In genomic region chr9:78035369-78035993, GRCh38 we compare ENCODE assay signal across 7 cellular contexts. TPM values are rescaled to one million over a fixed set of nuclear protein-coding genes. Genes with fewer than 3 reads are reported as not detected.
DNase-seq lines count a peak whose midpoint lies in the region; ATAC-seq and TF ChIP-seq lines count a peak whose summit lies in the region.

No MANE protein-coding gene starts in this region.

- ATAC-seq in PC-3, result peak; percentile 7; the same call in 1 of the 2 replicates
- ATAC-seq in gastroesophageal sphincter, result no peak
- no peak for ATAC-seq in omental fat pad (ENCODE audit: low FRiP score)
- ATAC-seq in HG02763 (IDR thresholded peaks at IDR 0.05; ENCODE audit: unreplicated experiment), result no peak

- H3K79me2 ChIP-seq in PC-3 (ENCODE audit: low read length), result peaks cover 5% of the 10 kb centered on the region

- peak overlapping the region; percentile 67 for H2AFZ ChIP-seq in PC-3 (ENCODE audit: low read length)

- no peaks in the 10 kb centered on the region for H3K9me2 ChIP-seq in PC-3 (replicated peaks; ENCODE audit: low read length)

- WGBS in gastroesophageal sphincter (ENCODE audit: low coverage in 1 of 2), 2 donors, result 18 to 19% methylated on average over 8 to 10 of the region's 10 CpGs

- H3K9me3 ChIP-seq in PC-3 (ENCODE audit: low read length) (no peaks in the 10 kb centered on the region), gastroesophageal sphincter (no peaks in the 10 kb centered on the region)

- H3K9ac ChIP-seq in PC-3 (ENCODE audit: low read length), result no peak overlapping the region

- no peaks in the 10 kb centered on the region for H4K20me1 ChIP-seq in PC-3 (ENCODE audit: low read length)

- TF ChIP-seq POLR2A in gastroesophageal sphincter (IDR thresholded peaks at IDR 0.05), result no peak

- H3K9me3 Mint-ChIP-seq in activated naive CD4-positive, alpha-beta T cell treated with anti-CD3 and anti-CD28 coated beads for 36 hours, result no peaks in the 10 kb centered on the region

- intact Hi-C loops in PC-3 (cut with micrococcal nuclease), result loop anchor here (2.0 to 10.0 kb wide), 2 partner anchors 85 to 179 kb away; no protein-coding TSS in a partner anchor
- intact Hi-C loops in activated naive CD4-positive, alpha-beta T cell treated with anti-CD3 and anti-CD28 coated beads for 36 hours (cut with micrococcal nuclease), result loop anchor here (1.0 to 5.0 kb wide), 12 partner anchors 35 to 602 kb away; partner anchors contain the start of gene GNA14

- H3K4me3 Mint-ChIP-seq in activated naive CD4-positive, alpha-beta T cell treated with anti-CD3 and anti-CD28 coated beads for 36 hours, result peak overlapping the region; percentile 34

- peak overlapping the region; percentile 73 for H3K4me2 ChIP-seq in PC-3 (ENCODE audit: low read length)

- peaks cover 9% of the 10 kb centered on the region; the same call in 1 of the 2 replicates for H3K4me1 ChIP-seq in PC-3 (ENCODE audit: insufficient read depth, low read length)
- H3K4me1 ChIP-seq in gastroesophageal sphincter, result peaks cover 0 to 27% (median 3%) of the 10 kb centered on the region in 3 donors

- CTCF ChIA-PET in GM10248 (lab: Yijun Ruan, JAX) (interaction anchor here (0.6 to 2.8 kb wide), 44 partner anchors 9 to 602 kb away, joined by 3 to 26 read pairs (median 3); no protein-coding TSS in a partner anchor), PC-3 (lab: Charles Lee) (interaction anchor here (0.7 kb wide), 1 partner anchor 31 kb away, joined by 3 read pairs; no protein-coding TSS in a partner anchor)
- CTCF ChIA-PET in activated naive CD4-positive, alpha-beta T cell treated with anti-CD3 and anti-CD28 coated beads for 36 hours (lab: Charles Lee), result interaction anchor here (0.5 to 6.5 kb wide), 62 partner anchors 10 to 1358 kb away, joined by 3 to 85 read pairs (median 4); partner anchors contain the start of gene GNA14

- H3K27me3 ChIP-seq in PC-3 (ENCODE audit: low read length), result no peaks in the 10 kb centered on the region
- H3K27me3 ChIP-seq in gastroesophageal sphincter, result no peaks in the 10 kb centered on the region

- no peak overlapping the region for H3K27ac ChIP-seq in PC-3 (ENCODE audit: low read length)
- peak overlapping the region in 3 of 4 donors; percentile 44 to 65 (median 53) for H3K27ac ChIP-seq in gastroesophageal sphincter

- H3K36me3 Mint-ChIP-seq in activated naive CD4-positive, alpha-beta T cell treated with anti-CD3 and anti-CD28 coated beads for 36 hours (ENCODE audit: low read depth), result no peaks in the 10 kb centered on the region

- TF ChIP-seq CTCF in GM10248 (IDR thresholded peaks at IDR 0.05; ENCODE audit: control extremely low read depth, extremely low read depth, low read depth, missing control alignments) (peak; percentile 77), PC-3 (conservative IDR thresholded peaks at IDR 0.05; ENCODE audit: low read depth, low read length) (peak; percentile 78), gastroesophageal sphincter (IDR thresholded peaks at IDR 0.05) (peak; percentile 83 to 87 (median 84)), omental fat pad (IDR thresholded peaks at IDR 0.05) (peak in 2 of 3 donors; percentile 65 to 85)

- H3K27ac Mint-ChIP-seq in activated naive CD4-positive, alpha-beta T cell treated with anti-CD3 and anti-CD28 coated beads for 36 hours, result no peak overlapping the region

- H3K4me3 ChIP-seq in PC-3 (ENCODE audit: low read length) (peak overlapping the region; percentile 35; the same call in 1 of the 2 replicates), gastroesophageal sphincter (no peak overlapping the region)

- H3K27me3 Mint-ChIP-seq in activated naive CD4-positive, alpha-beta T cell treated with anti-CD3 and anti-CD28 coated beads for 36 hours (ENCODE audit: low read depth), result no peaks in the 10 kb centered on the region

- no peaks in the 10 kb centered on the region for H3F3A ChIP-seq in PC-3 (ENCODE audit: low read length, unreplicated experiment)

- H3K4me1 Mint-ChIP-seq in activated naive CD4-positive, alpha-beta T cell treated with anti-CD3 and anti-CD28 coated beads for 36 hours (ENCODE audit: low read depth), result peaks cover 28% of the 10 kb centered on the region

- TF ChIP-seq EP300 in gastroesophageal sphincter (IDR thresholded peaks at IDR 0.05), result no peak

- no TSS peak for BruUV-seq in PC-3 (replicated peaks; lab: Mats Ljungman, UMichigan)

- POLR2A ChIA-PET in GM10248 (lab: Yijun Ruan, JAX) (no interaction called here), PC-3 (lab: Charles Lee; ENCODE audit: unreplicated experiment) (no interaction called here)

- peak; percentile 37 for DNase-seq in GM10248 (ENCODE audit: extremely low spot score)
- DNase-seq in Kasumi-1 (lab: John Stamatoyannopoulos, UW), result peak; percentile 93 to 94
- DNase-seq in PC-3, result peak; percentile 74
- peak; percentile 69 for DNase-seq in activated naive CD4-positive, alpha-beta T cell treated with anti-CD3 and anti-CD28 coated beads for 36 hours
- DNase-seq in omental fat pad (ENCODE audit: low spot score), result no peak

- H3K36me3 ChIP-seq in PC-3 (ENCODE audit: low read depth, low read length) (no peaks in the 10 kb centered on the region), gastroesophageal sphincter (no peaks in the 10 kb centered on the region)

RNA-seq across cellular contexts. Expression of gene GNAQ, which starts 3.9 kb away (rescaled TPM):
- 0.51 and 0.86 TPM in 2 replicates for total RNA-seq in PC-3 (2014; rRNA removed)
- 10 to 100 TPM; 22.4 to 22.7 TPM for total RNA-seq in activated naive CD4-positive, alpha-beta T cell treated with anti-CD3 and anti-CD28 coated beads for 36 hours
- total RNA-seq in gastroesophageal sphincter, result 10 to 100 TPM; 57.6 to 86.4 (median 70.8) TPM
- 10 to 100 TPM; 40.8 to 54.7 (median 53.8) TPM for total RNA-seq in omental fat pad

Comparison
In these comparisons a context has a peak if more than half of its experiments do, and no peak if none do; other contexts are left out.
1. RNA of gene GNAQ, which starts 3.9 kb away (total RNA-seq): 57.6 to 86.4 TPM in gastroesophageal sphincter, 40.8 to 54.7 TPM in omental fat pad and 22.4 to 22.7 TPM in activated naive CD4-positive, alpha-beta T cell treated with anti-CD3 and anti-CD28 coated beads for 36 hours; 0.51 to 0.86 TPM in PC-3; every median in the first group is over 10 times any median in the second.
2. Peak in every context shown above with its lines, with median percentiles within 50 percentile points of each other: CTCF ChIP-seq.